ENCODE assay signal across 26 cellular contexts in genomic region chr15:68966996-68967395, GRCh38. TPM values are rescaled to one million over a fixed set of nuclear protein-coding genes. Genes with fewer than 3 reads are reported as not detected.
"Had no signal": no experiment of that assay in that cellular context is flagged by ENCODE, and none has a peak within 500 bp of the region (broad histone marks: within the 10 kb centered on the region; RNA-seq: fewer than 3 reads in every experiment).

No MANE protein-coding gene starts in this region.

- H3K27me3 ChIP-seq: ovary, right atrium auricular region, right lobe of liver, tibial nerve, uterus had no signal

- FAIRE-seq: islet of Langerhans, kidney had no signal

- DNase-seq: hippocampal formation; immature natural killer cell; kidney; left ventricle myocardium inferior; midbrain; mucosa of descending colon; naive thymus-derived CD4-positive, alpha-beta T cell; ovary; right lobe of liver; stimulated activated CD4-positive, alpha-beta T cell treated with anti-CD3 and anti-CD28 coated beads, Interleukin-12 subunit alpha, Interleukin-12 subunit beta, amount 100 ng/mL, for 4 hours; stimulated activated CD4-positive, alpha-beta T cell treated with anti-CD3 and anti-CD28 coated beads, Interleukin-15, amount 100 ng/mL, for 24 hours; stimulated activated CD4-positive, alpha-beta T cell treated with anti-CD3 and anti-CD28 coated beads, Interleukin-2, amount 100 ng/mL, for 24 hours; stimulated activated CD4-positive, alpha-beta T cell treated with anti-CD3 and anti-CD28 coated beads, Interleukin-4, amount 100 ng/mL, for 1 hour; stimulated activated naive CD4-positive, alpha-beta T cell; uterus had no signal

- H3K27ac ChIP-seq: left ventricle myocardium inferior, ovary, right atrium auricular region, right lobe of liver, tibial nerve, uterus had no signal

- ATAC-seq: mucosa of descending colon; naive thymus-derived CD4-positive, alpha-beta T cell; natural killer cell treated with Interleukin-12 subunit alpha and Interleukin-12 subunit beta and Interleukin-15 and Interleukin-18, amount 100 ng/mL, for 72 hours; right lobe of liver; stimulated activated effector memory CD8-positive, alpha-beta T cell treated with anti-CD3 and anti-CD28 coated beads, Interleukin-12 subunit alpha, Interleukin-12 subunit beta, amount 100 ng/mL, for 72 hours had no signal

- H3K4me1 ChIP-seq: left ventricle myocardium inferior, right atrium auricular region, right lobe of liver, tibial nerve, uterus had no signal

- H3K36me3 ChIP-seq: left ventricle myocardium inferior, ovary, right atrium auricular region, right lobe of liver, tibial nerve, uterus had no signal

- H3K4me3 ChIP-seq: left ventricle myocardium inferior, mucosa of descending colon, ovary, right atrium auricular region, right lobe of liver, smooth muscle cell, tibial nerve, uterus had no signal

- H3K9me3 ChIP-seq: ovary had no signal

- H3K4me2 ChIP-seq: smooth muscle cell had no signal

RNA-seq across cellular contexts. Expression of gene SPESP1, which starts 36.7 kb away (rescaled TPM):
- total RNA-seq: progenitor cell of endocrine pancreas, smooth muscle cell had no signal
- polyA plus RNA-seq: neural cell, smooth muscle cell had no signal

RNA-seq across cellular contexts. Expression of gene NOX5, which starts 47.5 kb away (rescaled TPM):
- total RNA-seq: left ventricle myocardium inferior; lung microvascular endothelial cell; natural killer cell treated with Interleukin-12 subunit alpha and Interleukin-12 subunit beta and Interleukin-15 and Interleukin-18, amount 100 ng/mL, for 72 hours; progenitor cell of endocrine pancreas; pulmonary artery endothelial cell; temporal lobe had no signal
- polyA plus RNA-seq: naive thymus-derived CD4-positive, alpha-beta T cell; neural cell had no signal
